ENCODE assay signal across 1 cellular context in genomic region chr15:49032601-49033145, GRCh38.
TF ChIP-seq lines count a peak whose summit lies in the region.

No MANE protein-coding gene starts in this region.

TF ChIP-seq in HepG2, 621 proteins besides CTCF, POLR2A, EP300 and RAD21:
- TF ChIP-seq EEA1 (CRISPR knock-in tag; IDR thresholded peaks at IDR 0.05; ENCODE audit: borderline replicate concordance) (no peak), ZNF205 (CRISPR knock-in tag; IDR thresholded peaks at IDR 0.05) (no peak), PTBP1 (IDR thresholded peaks at IDR 0.05; ENCODE audit: low read depth, low read length, poor library complexity, severe bottlenecking) (no peak), CHD4 (IDR thresholded peaks at IDR 0.05; ENCODE audit: borderline replicate concordance, low read length) (no peak), ZNF138 (CRISPR knock-in tag; IDR thresholded peaks at IDR 0.05; ENCODE audit: low read depth) (no peak), ZNF598 (CRISPR knock-in tag; IDR thresholded peaks at IDR 0.05; ENCODE audit: borderline replicate concordance) (no peak), SUZ12 (IDR thresholded peaks at IDR 0.05; ENCODE audit: low read depth, low read length) (no peak), ZNF501 (CRISPR knock-in tag; IDR thresholded peaks at IDR 0.05) (no peak)
- TF ChIP-seq, protein P1, sequence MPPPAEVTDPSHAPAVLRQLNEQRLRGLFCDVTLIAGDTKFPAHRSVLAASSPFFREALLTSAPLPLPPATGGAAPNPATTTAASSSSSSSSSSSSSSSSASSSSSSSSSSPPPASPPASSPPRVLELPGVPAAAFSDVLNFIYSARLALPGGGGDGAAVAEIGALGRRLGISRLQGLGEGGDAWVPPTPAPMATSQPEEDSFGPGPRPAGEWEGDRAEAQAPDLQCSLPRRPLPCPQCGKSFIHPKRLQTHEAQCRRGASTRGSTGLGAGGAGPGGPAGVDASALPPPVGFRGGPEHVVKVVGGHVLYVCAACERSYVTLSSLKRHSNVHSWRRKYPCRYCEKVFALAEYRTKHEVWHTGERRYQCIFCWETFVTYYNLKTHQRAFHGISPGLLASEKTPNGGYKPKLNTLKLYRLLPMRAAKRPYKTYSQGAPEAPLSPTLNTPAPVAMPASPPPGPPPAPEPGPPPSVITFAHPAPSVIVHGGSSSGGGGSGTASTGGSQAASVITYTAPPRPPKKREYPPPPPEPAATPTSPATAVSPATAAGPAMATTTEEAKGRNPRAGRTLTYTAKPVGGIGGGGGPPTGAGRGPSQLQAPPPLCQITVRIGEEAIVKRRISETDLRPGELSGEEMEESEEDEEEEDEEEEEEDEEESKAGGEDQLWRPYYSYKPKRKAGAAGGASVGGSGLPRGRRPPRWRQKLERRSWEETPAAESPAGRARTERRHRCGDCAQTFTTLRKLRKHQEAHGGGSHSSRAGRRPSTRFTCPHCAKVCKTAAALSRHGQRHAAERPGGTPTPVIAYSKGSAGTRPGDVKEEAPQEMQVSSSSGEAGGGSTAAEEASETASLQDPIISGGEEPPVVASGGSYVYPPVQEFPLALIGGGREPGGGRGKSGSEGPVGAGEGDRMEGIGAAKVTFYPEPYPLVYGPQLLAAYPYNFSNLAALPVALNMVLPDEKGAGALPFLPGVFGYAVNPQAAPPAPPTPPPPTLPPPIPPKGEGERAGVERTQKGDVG (CRISPR knock-in tag; IDR thresholded peaks at IDR 0.05; ENCODE audit: borderline replicate concordance): no peak
